ENCODE assay signal across 23 cellular contexts in the genomic region with DNA sequence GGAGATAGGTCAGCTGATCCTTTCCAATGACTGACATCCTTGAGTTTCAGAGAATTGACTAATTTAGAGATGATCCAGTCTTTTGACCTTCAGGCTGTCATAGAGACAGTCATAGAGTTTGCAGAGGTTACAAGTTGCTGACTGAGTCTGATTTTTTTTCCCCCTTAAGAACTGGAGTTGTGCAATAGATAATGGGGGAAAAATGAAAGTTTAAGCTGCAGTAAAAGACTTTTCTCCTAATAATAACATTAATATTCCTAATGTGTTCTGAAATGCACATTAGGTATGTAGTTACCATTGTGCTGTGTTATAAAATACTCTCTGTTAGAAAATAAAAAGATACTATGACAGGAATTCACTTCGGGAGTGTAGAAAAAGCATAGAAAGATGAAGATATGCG.
"Had no signal": no experiment of that assay in that cellular context is flagged by ENCODE, and none has a peak within 500 bp of the region (broad histone marks: within the 10 kb centered on the region; RNA-seq: fewer than 3 reads in every experiment).

No MANE protein-coding gene starts in this region.

- FAIRE-seq: endothelial cell of umbilical vein had no signal

- H3K36me3 Mint-ChIP-seq: naive thymus-derived CD4-positive, alpha-beta T cell had no signal

- H3K4me3 ChIP-seq: esophagus squamous epithelium, gastrocnemius medialis, left lung, ovary, psoas muscle, skin epidermis, suprapubic skin had no signal

- H3K9me3 ChIP-seq: esophagus squamous epithelium, gastrocnemius medialis, ovary, psoas muscle, suprapubic skin had no signal

- H3K4me3 Mint-ChIP-seq: activated CD4-positive, alpha-beta T cell treated with anti-CD3 and anti-CD28 coated beads, Interleukin-2, amount 10 ng/mL, durations not matched to agents 7 days and 5 days; activated T-cell treated with anti-CD3 and anti-CD28 coated beads, Interleukin-2, amount 50 U/mL, for 4 hours; dendritic cell treated with granulocyte-macrophage colony-stimulating factor and Interleukin-4, amounts not matched to agents 40 ng/mL and 50 ng/mL, for 4 days; naive thymus-derived CD4-positive, alpha-beta T cell; stimulated activated naive CD8-positive, alpha-beta T cell treated with anti-CD3 and anti-CD28 coated beads, Interleukin-15, amount 100 ng/mL, for 72 hours had no signal

- H3K27ac ChIP-seq: esophagus squamous epithelium, gastrocnemius medialis, left lung, ovary, psoas muscle, skin epidermis, suprapubic skin had no signal

- H3K27ac Mint-ChIP-seq: activated CD4-positive, alpha-beta T cell treated with anti-CD3 and anti-CD28 coated beads, Interleukin-2, amount 10 ng/mL, durations not matched to agents 7 days and 5 days; dendritic cell treated with granulocyte-macrophage colony-stimulating factor and Interleukin-4, amounts not matched to agents 40 ng/mL and 50 ng/mL, for 4 days; naive thymus-derived CD4-positive, alpha-beta T cell; stimulated activated naive CD8-positive, alpha-beta T cell treated with anti-CD3 and anti-CD28 coated beads, Interleukin-15, amount 100 ng/mL, for 72 hours had no signal

- H3K4me1 Mint-ChIP-seq: activated CD4-positive, alpha-beta T cell treated with anti-CD3 and anti-CD28 coated beads, Interleukin-2, amount 10 ng/mL, durations not matched to agents 7 days and 5 days; naive thymus-derived CD4-positive, alpha-beta T cell; stimulated activated naive CD8-positive, alpha-beta T cell treated with anti-CD3 and anti-CD28 coated beads, Interleukin-15, amount 100 ng/mL, for 72 hours had no signal

- H3K27me3 Mint-ChIP-seq: activated CD4-positive, alpha-beta T cell treated with anti-CD3 and anti-CD28 coated beads, Interleukin-2, amount 10 ng/mL, durations not matched to agents 7 days and 5 days; dendritic cell treated with granulocyte-macrophage colony-stimulating factor and Interleukin-4, amounts not matched to agents 40 ng/mL and 50 ng/mL, for 4 days; naive thymus-derived CD4-positive, alpha-beta T cell; stimulated activated naive CD8-positive, alpha-beta T cell treated with anti-CD3 and anti-CD28 coated beads, Interleukin-15, amount 100 ng/mL, for 72 hours had no signal

- H3K27me3 ChIP-seq: esophagus squamous epithelium, gastrocnemius medialis, left lung, ovary, suprapubic skin had no signal

- H3K36me3 ChIP-seq: esophagus squamous epithelium, gastrocnemius medialis, left lung, ovary, suprapubic skin had no signal

- DNase-seq: activated CD4-positive, alpha-beta T cell treated with anti-CD3 and anti-CD28 coated beads, Interleukin-2, amount 10 ng/mL, durations not matched to agents 7 days and 5 days; activated CD8-positive, alpha-beta memory T cell treated with anti-CD3 and anti-CD28 coated beads, Interleukin-2, amount 50 U/mL, for 4 hours; activated effector memory CD4-positive, alpha-beta T cell treated with Interleukin-2 at 50 U/mL for 16 hours; activated naive CD4-positive, alpha-beta T cell treated with anti-CD3 and anti-CD28 coated beads, Interleukin-2, amount 50 U/mL, for 16 hours; activated T-cell treated with anti-CD3 and anti-CD28 coated beads, Interleukin-2, amount 50 U/mL, for 4 hours; effector CD8-positive, alpha-beta T cell; esophagus squamous epithelium; gastrocnemius medialis; head of caudate nucleus; left lung; naive thymus-derived CD4-positive, alpha-beta T cell; ovary; psoas muscle; right cardiac atrium; stimulated activated CD4-positive, alpha-beta T cell treated with anti-CD3 and anti-CD28 coated beads, Interleukin-15, amount 100 ng/mL, for 24 hours; stimulated activated CD4-positive, alpha-beta T cell treated with anti-CD3 and anti-CD28 coated beads, Interleukin-2, amount 100 ng/mL, for 48 hours; stimulated activated naive CD8-positive, alpha-beta T cell treated with anti-CD3 and anti-CD28 coated beads, Interleukin-15, amount 100 ng/mL, for 72 hours; T1000; trophoblast cell had no signal

- ATAC-seq: activated T-cell treated with anti-CD3 and anti-CD28 coated beads, Interleukin-2, amount 50 U/mL, for 4 hours; gastrocnemius medialis; left lung; naive thymus-derived CD4-positive, alpha-beta T cell; psoas muscle; right cardiac atrium; stimulated activated naive CD8-positive, alpha-beta T cell treated with anti-CD3 and anti-CD28 coated beads, Interleukin-15, amount 100 ng/mL, for 72 hours had no signal

- H3K4me1 ChIP-seq: esophagus squamous epithelium, gastrocnemius medialis, left lung, psoas muscle, suprapubic skin had no signal
